Comparison of ENCODE assay signal across 2 cellular contexts in genomic region chr1:171083222-171083621, GRCh38.
TF ChIP-seq lines count a peak whose summit lies in the region.

No MANE protein-coding gene starts in this region.

TF ChIP-seq in liver, 16 proteins besides CTCF, POLR2A, EP300 and RAD21 (continued from another document):
- TF ChIP-seq HNF4A (conservative IDR thresholded peaks at IDR 0.05) (peak in 1 of 2 donors; percentile 67), RXRA (IDR thresholded peaks at IDR 0.05) (peak in 1 of 2 donors; percentile 7), NR2F2 (IDR thresholded peaks at IDR 0.05) (no peak)

TF ChIP-seq in HepG2, 621 proteins besides CTCF, POLR2A, EP300 and RAD21:
- TF ChIP-seq ZGPAT (CRISPR knock-in tag; IDR thresholded peaks at IDR 0.05) (no peak), BCL6 (CRISPR knock-in tag; IDR thresholded peaks at IDR 0.05) (no peak), TERF1 (CRISPR knock-in tag; IDR thresholded peaks at IDR 0.05) (no peak), CCAR2 (optimal IDR thresholded peaks at IDR 0.05; ENCODE audit: low read depth, low read length) (no peak), RAD51 (IDR thresholded peaks at IDR 0.05; ENCODE audit: borderline replicate concordance) (no peak), SP140L (CRISPR knock-in tag; IDR thresholded peaks at IDR 0.05; ENCODE audit: borderline replicate concordance) (no peak), ZNF546 (CRISPR knock-in tag; conservative IDR thresholded peaks at IDR 0.05) (no peak), ZNF839 (CRISPR knock-in tag; IDR thresholded peaks at IDR 0.05; ENCODE audit: borderline replicate concordance) (no peak), ZNF33B (CRISPR knock-in tag; IDR thresholded peaks at IDR 0.05) (no peak), TEAD2 (CRISPR knock-in tag; IDR thresholded peaks at IDR 0.05) (no peak), ZNF121 (CRISPR knock-in tag; IDR thresholded peaks at IDR 0.05) (no peak), TMF1 (CRISPR knock-in tag; IDR thresholded peaks at IDR 0.05; ENCODE audit: low read depth) (no peak), ZIK1 (CRISPR knock-in tag; IDR thresholded peaks at IDR 0.05; ENCODE audit: borderline replicate concordance, low read depth) (no peak), ZNF7 (CRISPR knock-in tag; IDR thresholded peaks at IDR 0.05) (no peak), HOXA7 (CRISPR knock-in tag; IDR thresholded peaks at IDR 0.05) (no peak), ZNF224 (CRISPR knock-in tag; IDR thresholded peaks at IDR 0.05) (no peak), KAT2B (IDR thresholded peaks at IDR 0.05; ENCODE audit: borderline replicate concordance, low read depth, low read length) (no peak)
